9 cellular contexts compared by ENCODE assay signal in genomic region chr15:76150508-76150907, GRCh38.
DNase-seq lines count a peak whose midpoint lies in the region; ATAC-seq and TF ChIP-seq lines count a peak whose summit lies in the region.
"Had no signal": no experiment of that assay in that cellular context is flagged by ENCODE, and none has a peak within 500 bp of the region (broad histone marks: within the 10 kb centered on the region; RNA-seq: fewer than 3 reads in every experiment).

No MANE protein-coding gene starts in this region.

- H3K36me3 Mint-ChIP-seq in neural progenitor cell = no peaks in the 10 kb centered on the region
- no peaks in the 10 kb centered on the region for H3K36me3 Mint-ChIP-seq in H9 (ENCODE audit: insufficient read depth in 1 of 3, low read depth in 3 of 3)

- H3K79me2 ChIP-seq in neural progenitor cell (ENCODE audit: low read depth) = no peaks in the 10 kb centered on the region
- no peaks in the 10 kb centered on the region for H3K79me2 ChIP-seq in H9 (ENCODE audit: insufficient read depth, low read length)

- no peak overlapping the region for H3K56ac ChIP-seq in H9 (ENCODE audit: insufficient read length, low read depth, low read length)

- no peaks in the 10 kb centered on the region for H4K20me1 ChIP-seq in neural progenitor cell (ENCODE audit: low read depth)
- H4K20me1 ChIP-seq in H9 (ENCODE audit: control insufficient read depth, insufficient read depth, insufficient read length) = peaks cover 2% of the 10 kb centered on the region

- H3K36me3 ChIP-seq in neural progenitor cell = no peaks in the 10 kb centered on the region

- no peak overlapping the region for H3T11ph ChIP-seq in H9 (ENCODE audit: low read length)

- no peak overlapping the region for H4K8ac ChIP-seq in H9 (replicated peaks; ENCODE audit: insufficient read length, low read depth, low read length)

- H2BK12ac ChIP-seq in H9 (ENCODE audit: insufficient read length, low read depth, low read length) = no peak overlapping the region

- H3K4me1 Mint-ChIP-seq in neural progenitor cell = peaks cover 11% of the 10 kb centered on the region
- H3K4me1 Mint-ChIP-seq in H9 = peaks cover 43 to 48% of the 10 kb centered on the region in 2 experiments

- H2AFZ ChIP-seq in neural progenitor cell (replicated peaks) = no peak overlapping the region
- no peak overlapping the region for H2AFZ ChIP-seq in H9 (ENCODE audit: low read length)

- H3K27me3 ChIP-seq in neural progenitor cell = peaks cover 10% of the 10 kb centered on the region
- H3K27me3 ChIP-seq in H9 (ENCODE audit: insufficient read depth, low read length) = no peaks in the 10 kb centered on the region

- H3K4me3 ChIP-seq in neural progenitor cell = no peak overlapping the region
- H3K4me3 ChIP-seq: skin epidermis had no signal

- DNase-seq in NOMO-1 treated with DMSO at 0.1 percent for 48 hours (lab: John Stamatoyannopoulos, UW; ENCODE audit: unreplicated experiment) (peak; percentile 77), left cardiac atrium (peak; percentile 57), neural progenitor cell (ENCODE audit: low spot score) (no peak), T1000 (lab: John Stamatoyannopoulos, UW) (no peak), H9 (no peak), SW 1271 (lab: John Stamatoyannopoulos, UW) (no peak)

- no peak overlapping the region for H2AK5ac ChIP-seq in H9 (ENCODE audit: insufficient read length, low read length)

- H4K91ac ChIP-seq in H9 (ENCODE audit: insufficient read length, low read depth, low read length) = no peak overlapping the region

- no peak overlapping the region for H2BK120ac ChIP-seq in H9 (ENCODE audit: low read depth, low read length, poor library complexity, severe bottlenecking)

- H3K4me1 ChIP-seq in neural progenitor cell (peaks cover 9% of the 10 kb centered on the region), H9 (ENCODE audit: insufficient read depth, low read length) (peaks cover 4% of the 10 kb centered on the region; the same call in 1 of the 2 replicates)

- intact Hi-C loops in left cardiac atrium (cut with DNase I) = no loop called here

- no peak overlapping the region for H3K4me2 ChIP-seq in neural progenitor cell
- H3K4me2 ChIP-seq in H9 (ENCODE audit: insufficient read depth, insufficient read length, low read length) = no peak overlapping the region

- no peak overlapping the region for H2BK20ac ChIP-seq in H9 (ENCODE audit: low read depth, low read length, poor library complexity, severe bottlenecking)

- H3K4ac ChIP-seq in H9 (ENCODE audit: low read depth, low read length) = no peak overlapping the region

- peaks cover 3% of the 10 kb centered on the region for H3K27me3 Mint-ChIP-seq in neural progenitor cell (ENCODE audit: insufficient read depth, low read depth)
- H3K27me3 Mint-ChIP-seq in H9 (ENCODE audit: low read depth) = peaks cover 5% of the 10 kb centered on the region

- H2BK5ac ChIP-seq in H9 (ENCODE audit: insufficient read length, low read length) = no peak overlapping the region

- no peak overlapping the region for H2BK15ac ChIP-seq in H9 (ENCODE audit: low read depth, low read length)

- no peak overlapping the region for H3K18ac ChIP-seq in H9 (ENCODE audit: insufficient read length, low read depth, low read length)

- no peaks in the 10 kb centered on the region for H3K9me3 Mint-ChIP-seq in neural progenitor cell
- H3K9me3 Mint-ChIP-seq in H9 = no peaks in the 10 kb centered on the region

- H3K4me3 Mint-ChIP-seq in neural progenitor cell (no peak overlapping the region), H9 (no peak overlapping the region)

- H3K9me3 ChIP-seq in neural progenitor cell (ENCODE audit: low read depth) = no peaks in the 10 kb centered on the region
- H3K9me3 ChIP-seq in H9 (ENCODE audit: control insufficient read depth, low read depth, low read length) = no peaks in the 10 kb centered on the region

- H3K23ac ChIP-seq in H9 (ENCODE audit: insufficient read length, low read depth, low read length) = no peak overlapping the region

- no peaks in the 10 kb centered on the region for H3K23me2 ChIP-seq in H9 (ENCODE audit: insufficient read length, low read depth, low read length, poor library complexity, severe bottlenecking)

- no peak overlapping the region for H4K5ac ChIP-seq in H9 (ENCODE audit: insufficient read length, low read depth, low read length)

- ATAC-seq in GM21723 (IDR thresholded peaks at IDR 0.05; ENCODE audit: unreplicated experiment) (peak; percentile 26), left cardiac atrium (peak; percentile 41 to 79)

- no peak overlapping the region for H3K9ac ChIP-seq in neural progenitor cell
- no peak overlapping the region for H3K9ac ChIP-seq in H9 (ENCODE audit: extremely low read depth, insufficient read length, low read length)

- H3F3A ChIP-seq in neural progenitor cell (ENCODE audit: low read depth) = no peaks in the 10 kb centered on the region

- H3K79me1 ChIP-seq in H9 (ENCODE audit: insufficient read depth, low read depth, low read length, poor library complexity, severe bottlenecking) = no peaks in the 10 kb centered on the region

- H3K27ac Mint-ChIP-seq in neural progenitor cell (no peak overlapping the region), H9 (peak overlapping the region in 1 of 3 experiments; percentile 63; a peak in 1 of 7 replicates)

- TF ChIP-seq CTCF in C4-2B (conservative IDR thresholded peaks at IDR 0.05) (no peak), neural progenitor cell (IDR thresholded peaks at IDR 0.05) (no peak), H9 (conservative IDR thresholded peaks at IDR 0.05) (no peak)

- no CpG with 5 or more reads among the region's 7 CpGs for WGBS in H9 (ENCODE audit: extremely low coverage, insufficient read length, low lambda C conversion rate)

- H3K27ac ChIP-seq in C4-2B = peak overlapping the region; percentile 34
- H3K27ac ChIP-seq in neural progenitor cell = no peak overlapping the region
- H3K27ac ChIP-seq in H9 (ENCODE audit: insufficient read length, low read depth, low read length) = no peak overlapping the region

- H3K14ac ChIP-seq in H9 (ENCODE audit: insufficient read depth, low read length) = no peak overlapping the region

Comparison
In these comparisons a context has a peak if more than half of its experiments do, and no peak if none do; other contexts are left out.
1. DNase-seq: peak in NOMO-1 treated with DMSO at 0.1 percent for 48 hours (single experiment) and left cardiac atrium (single experiment); none in neural progenitor cell (single experiment), T1000 (single experiment), H9 (single experiment) and SW 1271 (0 of 2).